ENCODE assay signal across 8 cellular contexts in the genomic region with DNA sequence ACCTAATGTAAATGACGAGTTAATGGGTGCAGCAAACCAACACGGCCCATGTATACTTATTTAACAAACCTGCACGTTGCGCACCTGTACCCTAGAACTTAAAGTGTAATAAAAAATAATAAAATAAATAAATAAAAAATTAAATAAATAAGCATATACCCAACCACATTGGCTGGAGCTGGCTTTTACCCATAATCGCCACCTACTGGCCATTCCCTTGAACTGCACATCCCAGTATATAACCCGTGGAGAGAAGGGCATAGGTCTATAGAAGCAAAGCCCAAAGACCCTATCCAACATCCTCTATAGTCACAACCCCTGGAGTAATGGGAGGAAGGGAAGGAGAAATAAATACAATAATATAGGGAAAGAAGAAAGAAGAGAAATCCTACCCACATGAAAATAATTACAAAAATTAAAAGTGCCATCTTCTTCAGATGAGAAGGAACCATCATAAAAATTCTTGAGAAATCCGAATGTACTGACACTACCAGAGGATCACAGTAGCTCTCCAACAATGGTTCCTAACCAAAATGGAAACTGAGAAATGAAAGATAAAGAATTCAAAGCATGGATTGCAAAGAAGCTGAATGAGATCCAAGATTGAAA.
A peak's percentile ranks its signal among the peaks of the same experiment; 100 is the strongest.
DNase-seq lines count a peak whose midpoint lies in the region; ATAC-seq, FAIRE-seq and TF ChIP-seq lines count a peak whose summit lies in the region.

No MANE protein-coding gene starts in this region.

- H3K4me1 ChIP-seq in ascending aorta: no peaks in the 10 kb centered on the region
- H3K4me1 ChIP-seq in left lung: no peaks in the 10 kb centered on the region

- no peak overlapping the region for H3K27ac ChIP-seq in C4-2B
- no peak overlapping the region for H3K27ac ChIP-seq in ascending aorta
- no peak overlapping the region for H3K27ac ChIP-seq in left lung

- TF ChIP-seq POLR2A in H54 (IDR thresholded peaks at IDR 0.05; ENCODE audit: low read depth, low read length): no peak

- DNase-seq in NCI-H1105 (lab: John Stamatoyannopoulos, UW) (peak; percentile 7), ascending aorta (ENCODE audit: low spot score in 2 of 2) (no peak), left lung (no peak), H54 (ENCODE audit: insufficient read length, low spot score) (no peak)

- H3K27me3 ChIP-seq in ascending aorta: no peaks in the 10 kb centered on the region
- H3K27me3 ChIP-seq in left lung: no peaks in the 10 kb centered on the region

- no peak for FAIRE-seq in H54 (lab: Jason Lieb, UNC)

- no peaks in the 10 kb centered on the region for H3K36me3 ChIP-seq in ascending aorta
- H3K36me3 ChIP-seq in left lung: no peaks in the 10 kb centered on the region

- ATAC-seq in HG02623 (IDR thresholded peaks at IDR 0.05; ENCODE audit: unreplicated experiment) (peak; percentile 80), left lung (peak; percentile 75), HG03460 (IDR thresholded peaks at IDR 0.05; ENCODE audit: unreplicated experiment) (no peak)

- H3K4me3 ChIP-seq in ascending aorta (no peak overlapping the region), left lung (no peak overlapping the region)

- TF ChIP-seq CTCF in C4-2B (conservative IDR thresholded peaks at IDR 0.05) (peak; percentile 85), GM12872 (IDR thresholded peaks at IDR 0.05; ENCODE audit: insufficient read depth, low read depth, low read length) (peak; percentile 68), ascending aorta (IDR thresholded peaks at IDR 0.05) (peak in 2 of 3 experiments; percentile 67 to 73), left lung (IDR thresholded peaks at IDR 0.05) (peak; percentile 74 to 82)

- H3K9me3 ChIP-seq in ascending aorta: peaks cover 0 to 15% of the 10 kb centered on the region in 2 donors
- peaks cover 0 to 4% of the 10 kb centered on the region in 2 donors for H3K9me3 ChIP-seq in left lung

- intact Hi-C loops in ascending aorta (cut with DNase I): no loop called here
- intact Hi-C loops in left lung (cut with DNase I): no loop called here
